Comparison of ENCODE assay signal across 11 cellular contexts in the genomic region with DNA sequence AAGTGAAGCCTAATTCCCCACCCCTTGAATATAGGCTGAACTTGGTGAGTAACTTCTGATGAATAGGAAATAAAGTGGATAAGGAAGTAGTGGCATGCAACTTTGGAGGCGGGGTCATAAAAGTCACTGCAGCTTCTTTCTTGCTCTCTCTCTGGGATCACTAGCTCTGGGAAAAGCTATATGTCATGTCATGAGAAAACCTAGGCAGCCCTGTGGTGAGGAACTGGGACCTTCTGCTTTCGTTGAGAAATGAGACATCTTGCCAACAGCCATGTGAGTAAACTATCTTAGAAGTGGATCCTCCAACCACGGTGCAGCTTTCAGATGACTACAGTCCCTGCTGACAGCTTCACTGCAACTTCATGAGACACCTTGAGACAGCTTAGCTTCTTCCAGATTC.
A peak's percentile ranks its signal among the peaks of the same experiment; 100 is the strongest.
DNase-seq lines count a peak whose midpoint lies in the region; ATAC-seq and TF ChIP-seq lines count a peak whose summit lies in the region.
"Had no signal": no experiment of that assay in that cellular context is flagged by ENCODE, and none has a peak within 500 bp of the region (broad histone marks: within the 10 kb centered on the region; RNA-seq: fewer than 3 reads in every experiment).

No MANE protein-coding gene starts in this region.

- DNase-seq in AG10803 (ENCODE audit: low read depth) (peak; percentile 52), NAMALWA (ENCODE audit: low spot score) (peak; percentile 4), fibroblast of mammary gland (ENCODE audit: low read depth) (peak; percentile 95), NCI-H2227 treated with DMSO at 0.1 percent for 48 hours (lab: John Stamatoyannopoulos, UW) (no peak), NCI-H510A treated with DMSO at 0.1 percent for 48 hours (lab: John Stamatoyannopoulos, UW) (no peak)
- DNase-seq: cerebellar nuclear complex; NCI-H1694 treated with DMSO at 0.1 percent for 48 hours; stimulated activated CD4-positive, alpha-beta T cell treated with anti-CD3 and anti-CD28 coated beads, Interleukin-4, amount 100 ng/mL, for 1 hour had no signal

- H3K4me3 ChIP-seq in AG10803 (ENCODE audit: low read length) (no peak overlapping the region), fibroblast of mammary gland (ENCODE audit: control insufficient read depth, low read depth, low read length) (no peak overlapping the region)

- TF ChIP-seq CTCF in AG10803 (conservative IDR thresholded peaks at IDR 0.05; ENCODE audit: low read length) (no peak), fibroblast of mammary gland (conservative IDR thresholded peaks at IDR 0.05; ENCODE audit: control insufficient read depth, insufficient read depth, low read depth, low read length) (no peak)

- ATAC-seq in GM21717 (IDR thresholded peaks at IDR 0.05; ENCODE audit: unreplicated experiment) (peak; percentile 59), GM21423 (IDR thresholded peaks at IDR 0.05; ENCODE audit: unreplicated experiment) (no peak), GM19467 (IDR thresholded peaks at IDR 0.05; ENCODE audit: unreplicated experiment) (no peak)

Comparison
In these comparisons a context has a peak if more than half of its experiments do, and no peak if none do; other contexts are left out.
1. DNase-seq: peak in AG10803 (single experiment), NAMALWA (single experiment) and fibroblast of mammary gland (single experiment); none in NCI-H2227 treated with DMSO at 0.1 percent for 48 hours (single experiment) and NCI-H510A treated with DMSO at 0.1 percent for 48 hours (single experiment).